ENCODE assay signal across 16 cellular contexts in genomic region chr3:157133434-157134320, GRCh38. TPM values are rescaled to one million over a fixed set of nuclear protein-coding genes. Genes with fewer than 3 reads are reported as not detected.
DNase-seq lines count a peak whose midpoint lies in the region; ATAC-seq, FAIRE-seq and TF ChIP-seq lines count a peak whose summit lies in the region.
"Had no signal": no experiment of that assay in that cellular context is flagged by ENCODE, and none has a peak within 500 bp of the region (broad histone marks: within the 10 kb centered on the region; RNA-seq: fewer than 3 reads in every experiment).

No MANE protein-coding gene starts in this region.

- H3K79me2 ChIP-seq in keratinocyte (ENCODE audit: control insufficient read depth, insufficient read depth, low read length) = no peaks in the 10 kb centered on the region

- H3K9me3 ChIP-seq in keratinocyte (ENCODE audit: control insufficient read depth, low read depth, low read length) (no peaks in the 10 kb centered on the region), subcutaneous abdominal adipose tissue (ENCODE audit: control insufficient read depth in 5 of 5, low read length in 5 of 5) (no peaks in the 10 kb centered on the region), esophagus muscularis mucosa (no peaks in the 10 kb centered on the region)
- H3K9me3 ChIP-seq: sigmoid colon had no signal

- no peak overlapping the region for H2AFZ ChIP-seq in keratinocyte (ENCODE audit: control insufficient read depth, low read length)

- CTCF ChIA-PET in T-cell (lab: Charles Lee) = interaction anchor here (0.6 to 1.6 kb wide), 4 partner anchors 23 to 460 kb away, joined by 3 to 6 read pairs (median 3); no protein-coding TSS in a partner anchor

- H3K27ac Mint-ChIP-seq in activated CD4-positive, alpha-beta T cell treated with anti-CD3 and anti-CD28 coated beads, Interleukin-2, amount 10 ng/mL, durations not matched to agents 24 days and 14 days = peak overlapping the region; percentile 59
- H3K27ac Mint-ChIP-seq in T-cell = peak overlapping the region; percentile 55 to 99

- H3K4me1 Mint-ChIP-seq in activated CD4-positive, alpha-beta T cell treated with anti-CD3 and anti-CD28 coated beads, Interleukin-2, amount 10 ng/mL, durations not matched to agents 24 days and 14 days = peaks cover 83% of the 10 kb centered on the region
- peaks cover 37 to 76% (median 69%) of the 10 kb centered on the region in 3 donors for H3K4me1 Mint-ChIP-seq in T-cell

- no peaks in the 10 kb centered on the region for H3K27me3 ChIP-seq in keratinocyte (ENCODE audit: control insufficient read depth, extremely low read depth, insufficient read depth, low read length)
- H3K27me3 ChIP-seq in subcutaneous abdominal adipose tissue (ENCODE audit: control insufficient read depth in 5 of 5, insufficient read depth in 4 of 5, low read length in 5 of 5) = no peaks in the 10 kb centered on the region
- H3K27me3 ChIP-seq in esophagus muscularis mucosa = no peaks in the 10 kb centered on the region
- H3K27me3 ChIP-seq: sigmoid colon had no signal

- TF ChIP-seq CTCF in keratinocyte (optimal IDR thresholded peaks at IDR 0.05 in 1 of 3, IDR thresholded peaks at IDR 0.05 in 1 of 3, conservative IDR thresholded peaks at IDR 0.05 in 1 of 3; ENCODE audit: extremely low read depth in 1 of 3, insufficient read depth in 2 of 3, low read length in 3 of 3) (no peak), esophagus muscularis mucosa (IDR thresholded peaks at IDR 0.05) (no peak)

- H3K9me1 ChIP-seq in keratinocyte (ENCODE audit: control insufficient read depth, extremely low read depth, insufficient read depth, low read length) = no peaks in the 10 kb centered on the region

- no peak overlapping the region for H3K4me3 ChIP-seq in keratinocyte (ENCODE audit: control insufficient read depth in 2 of 3, extremely low read depth in 1 of 3, insufficient read depth in 2 of 3, low read depth in 1 of 3, low read length in 3 of 3)
- H3K4me3 ChIP-seq in subcutaneous abdominal adipose tissue (ENCODE audit: low read depth in 1 of 5, low read length in 5 of 5) = no peak overlapping the region
- H3K4me3 ChIP-seq in esophagus muscularis mucosa = no peak overlapping the region
- H3K4me3 ChIP-seq: sigmoid colon had no signal

- H3K9ac ChIP-seq in keratinocyte (ENCODE audit: control insufficient read depth, extremely low read depth, insufficient read depth, low read length) (no peak overlapping the region), subcutaneous abdominal adipose tissue (ENCODE audit: low read length in 5 of 5) (no peak overlapping the region)

- H3K27me3 Mint-ChIP-seq in activated CD4-positive, alpha-beta T cell treated with anti-CD3 and anti-CD28 coated beads, Interleukin-2, amount 10 ng/mL, durations not matched to agents 24 days and 14 days = no peaks in the 10 kb centered on the region
- H3K27me3 Mint-ChIP-seq in T-cell = no peaks in the 10 kb centered on the region

- DNase-seq in activated CD4-positive, alpha-beta T cell treated with anti-CD3 and anti-CD28 coated beads, Interleukin-2, amount 10 ng/mL, durations not matched to agents 24 days and 14 days = no peak
- DNase-seq in activated CD4-positive, alpha-beta T cell treated with anti-CD3 and anti-CD28 coated beads for 48 hours = no peak
- DNase-seq in T-cell = no peak
- no peak for DNase-seq in keratinocyte (ENCODE audit: low read depth, low spot score)
- no peak for DNase-seq in NCI-H1048 (lab: John Stamatoyannopoulos, UW)
- no peak for DNase-seq in esophagus muscularis mucosa (ENCODE audit: extremely low spot score)
- no peak for DNase-seq in 8988T
- DNase-seq: ACHN; amniotic stem cell; DMS153; effector CD4-positive, alpha-beta T cell; NCI-H1105; NCI-H446 treated with DMSO at 0.1 percent for 48 hours; sigmoid colon; T1000 had no signal

- H3K36me3 Mint-ChIP-seq in activated CD4-positive, alpha-beta T cell treated with anti-CD3 and anti-CD28 coated beads, Interleukin-2, amount 10 ng/mL, durations not matched to agents 24 days and 14 days (ENCODE audit: low read depth) = peaks cover 16% of the 10 kb centered on the region
- peaks cover 3% of the 10 kb centered on the region for H3K36me3 Mint-ChIP-seq in T-cell

- H3K4me1 ChIP-seq in keratinocyte (ENCODE audit: control insufficient read depth, extremely low read depth, insufficient read depth, low read length) (peaks cover 70% of the 10 kb centered on the region), subcutaneous abdominal adipose tissue (ENCODE audit: control insufficient read depth in 5 of 5, insufficient read depth in 5 of 5, low read length in 5 of 5) (peaks cover 7 to 79% (median 53%) of the 10 kb centered on the region in 5 donors), esophagus muscularis mucosa (peaks cover 63 to 79% (median 65%) of the 10 kb centered on the region in 4 donors)

- whole genome bisulfite sequencing in esophagus muscularis mucosa = 81% methylated on average over 4 of the region's 4 CpGs

- POLR2A ChIA-PET in T-cell (lab: Charles Lee) = interaction anchor here in 1 of 2 donors (1.0 kb wide), 1 partner anchor 11 kb away, joined by 3 read pairs; no protein-coding TSS in a partner anchor

- TF ChIP-seq EP300 in esophagus muscularis mucosa (IDR thresholded peaks at IDR 0.05) = no peak

- no peak for TF ChIP-seq POLR2A in esophagus muscularis mucosa (IDR thresholded peaks at IDR 0.05; ENCODE audit: low read depth)

- H3K9me3 Mint-ChIP-seq in activated CD4-positive, alpha-beta T cell treated with anti-CD3 and anti-CD28 coated beads, Interleukin-2, amount 10 ng/mL, durations not matched to agents 24 days and 14 days = no peaks in the 10 kb centered on the region
- H3K9me3 Mint-ChIP-seq in T-cell = no peaks in the 10 kb centered on the region

- no peak for ATAC-seq in T-cell (replicated peaks in 1 of 4)

- H3K27ac ChIP-seq in keratinocyte (ENCODE audit: control insufficient read depth, insufficient read depth, low read length) (peak overlapping the region; percentile 100), subcutaneous abdominal adipose tissue (ENCODE audit: low read depth, low read length) (peak overlapping the region; percentile 14), esophagus muscularis mucosa (replicated peaks in 1 of 4) (peak overlapping the region in 1 of 4 donors; percentile 67)

- H3K36me3 ChIP-seq in keratinocyte (ENCODE audit: control insufficient read depth in 2 of 2, extremely low read depth in 1 of 2, insufficient read depth in 2 of 2, low read length in 2 of 2) (no peaks in the 10 kb centered on the region), subcutaneous abdominal adipose tissue (ENCODE audit: control insufficient read depth in 5 of 5, insufficient read depth in 5 of 5, low read length in 5 of 5) (peaks cover 0 to 6% (median 0%) of the 10 kb centered on the region in 5 donors), esophagus muscularis mucosa (peaks cover 0 to 8% (median under 1%) of the 10 kb centered on the region in 4 donors)
- H3K36me3 ChIP-seq: sigmoid colon had no signal

- no peak overlapping the region for H3K4me2 ChIP-seq in keratinocyte (ENCODE audit: control insufficient read depth, extremely low read depth, insufficient read depth, low read depth, low read length)

- intact Hi-C loops in activated CD4-positive, alpha-beta T cell treated with anti-CD3 and anti-CD28 coated beads, Interleukin-2, amount 10 ng/mL, durations not matched to agents 24 days and 14 days (cut with micrococcal nuclease) = no loop called here
- intact Hi-C loops in esophagus muscularis mucosa (cut with DNase I) = loop anchor here (5.0 kb wide), 1 partner anchor 981 kb away; no protein-coding TSS in a partner anchor

- no peak for FAIRE-seq in keratinocyte (lab: Jason Lieb, UNC)

- H3K4me3 Mint-ChIP-seq in activated CD4-positive, alpha-beta T cell treated with anti-CD3 and anti-CD28 coated beads, Interleukin-2, amount 10 ng/mL, durations not matched to agents 24 days and 14 days = no peak overlapping the region
- H3K4me3 Mint-ChIP-seq in T-cell = no peak overlapping the region

- dilution Hi-C loops in keratinocyte (cut with MboI; ENCODE audit: extremely low pct_ligation_motif_present, low sequenced_read_pairs) = no loop called here

- no peaks in the 10 kb centered on the region for H4K20me1 ChIP-seq in keratinocyte (ENCODE audit: control insufficient read depth, extremely low read depth, insufficient read depth, low read length)

RNA-seq across cellular contexts. Expression of gene CCNL1, which starts 26.3 kb away (rescaled TPM):
- total RNA-seq in activated CD4-positive, alpha-beta T cell treated with anti-CD3 and anti-CD28 coated beads, Interleukin-2, amount 10 ng/mL, durations not matched to agents 24 days and 14 days = 171 and 172 TPM in 2 replicates
- total RNA-seq in T-cell (1,000 to 10,000 TPM in 2 of 5 donors, 100 to 1,000 TPM in 3; 271 to 1,140 (median 276) TPM), esophagus muscularis mucosa (100 to 1,000 TPM in 1 of 4 donors, 10 to 100 TPM in 3; 45.3 to 180 (median 77.3) TPM)
- 59.1 to 136 TPM (median 118 TPM) in 3 replicates for polyA plus RNA-seq in keratinocyte
- 698 TPM for polyA plus RNA-seq in keratinocyte (2011; ENCODE audit: low read depth)
- 11.9 and 23.3 TPM in 2 replicates for polyA plus RNA-seq in keratinocyte (2011; cell fraction: cytosol; rRNA removed)
- polyA plus RNA-seq in keratinocyte (2011; cell fraction: nucleus; rRNA removed) = 262 and 357 TPM in 2 replicates
- 33.1 and 117 TPM in 2 replicates for polyA plus RNA-seq in keratinocyte (2012; ENCODE audit: low replicate concordance)
- polyA minus RNA-seq in keratinocyte = 27.8 to 153 TPM (median 85.5 TPM) in 3 replicates
- polyA minus RNA-seq in keratinocyte (2011; cell fraction: cytosol; rRNA and poly(A)+ RNA removed) = 33.8 TPM
- 279 and 325 TPM in 2 replicates for polyA minus RNA-seq in keratinocyte (2011; cell fraction: nucleus; rRNA and poly(A)+ RNA removed)
